8 cellular contexts compared by ENCODE assay signal in the genomic region with DNA sequence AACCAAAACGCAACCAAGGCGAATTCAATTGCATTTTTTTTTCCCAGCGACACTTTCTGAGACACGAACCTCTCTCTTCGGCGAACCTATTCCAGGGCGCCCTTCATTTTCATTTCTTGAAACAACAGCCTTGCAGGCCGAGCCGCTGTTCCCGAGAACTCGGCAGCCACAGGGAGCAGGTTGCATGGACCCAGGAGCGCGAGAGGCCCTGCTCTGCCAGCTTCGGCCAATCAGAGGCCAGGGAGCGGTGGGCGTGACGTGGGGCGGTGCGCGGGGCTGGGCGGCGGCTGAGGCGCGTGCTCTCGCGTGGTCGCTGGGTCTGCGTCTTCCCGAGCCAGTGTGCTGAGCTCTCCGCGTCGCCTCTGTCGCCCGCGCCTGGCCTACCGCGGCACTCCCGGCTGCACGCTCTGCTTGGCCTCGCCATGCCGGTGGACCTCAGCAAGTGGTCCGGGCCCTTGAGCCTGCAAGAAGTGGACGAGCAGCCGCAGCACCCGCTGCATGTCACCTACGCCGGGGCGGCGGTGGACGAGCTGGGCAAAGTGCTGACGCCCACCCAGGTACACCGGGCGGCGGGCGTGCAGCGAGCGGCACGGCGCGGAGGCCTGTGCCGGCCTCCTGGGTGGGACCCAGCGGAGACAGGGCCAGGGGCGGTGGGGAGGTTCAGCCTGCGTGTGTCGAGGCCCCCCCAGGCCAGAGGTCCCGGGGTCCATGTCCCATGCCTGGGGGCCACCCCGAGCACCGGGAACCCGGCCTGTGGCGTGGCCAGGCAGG. TPM values are rescaled to one million over a fixed set of nuclear protein-coding genes. Genes with fewer than 3 reads are reported as not detected.
DNase-seq lines count a peak whose midpoint lies in the region; ATAC-seq, FAIRE-seq and TF ChIP-seq lines count a peak whose summit lies in the region.

PEBP1 (plus strand) TSS at position 337 of the 771 bp plus-strand sequence; CDS start at position 423, 86 bp downstream.

- peak within 1 kb of the TSS; percentile 88 for H3K9ac ChIP-seq in smooth muscle cell (ENCODE audit: low read depth)

- H3K79me2 ChIP-seq in smooth muscle cell (ENCODE audit: low read depth) = peaks cover 12% of the 10 kb centered on the region

- H3K4me1 Mint-ChIP-seq in WTC11 = peaks cover 16% of the 10 kb centered on the region

- H3K27ac Mint-ChIP-seq in WTC11 = peak within 1 kb of the TSS; percentile 97

- TF ChIP-seq CTCF in AG04449 (IDR thresholded peaks at IDR 0.05; ENCODE audit: insufficient read depth, low read length, missing control alignments) (no peak), WTC11 (IDR thresholded peaks at IDR 0.05) (no peak), bronchial epithelial cell (IDR thresholded peaks at IDR 0.05; ENCODE audit: insufficient read depth, low read length, severe bottlenecking) (no peak), smooth muscle cell (IDR thresholded peaks at IDR 0.05; ENCODE audit: borderline replicate concordance, insufficient read depth, poor library complexity, severe bottlenecking) (no peak)

- no peaks in the 10 kb centered on the region for H4K20me1 ChIP-seq in smooth muscle cell (ENCODE audit: low read depth)

- no peaks in the 10 kb centered on the region for H3K9me3 Mint-ChIP-seq in WTC11

- H3K27me3 ChIP-seq in bronchial epithelial cell (ENCODE audit: control insufficient read depth, insufficient read depth, low read length) (no peaks in the 10 kb centered on the region), smooth muscle cell (ENCODE audit: low read depth) (no peaks in the 10 kb centered on the region)

- H2AFZ ChIP-seq in smooth muscle cell (ENCODE audit: low read depth) = peak within 1 kb of the TSS; percentile 92

- H3F3A ChIP-seq in smooth muscle cell (ENCODE audit: low read depth) = no peaks in the 10 kb centered on the region

- CTCF ChIA-PET in AG04449 (lab: Yijun Ruan, JAX) (interaction anchor here (1.1 to 6.1 kb wide), 8 partner anchors 15 to 261 kb away, joined by 3 to 44 read pairs (median 5); partner anchors contain the start of gene SUDS3), WTC11 (lab: Charles Lee) (interaction anchor here (1.0 to 3.2 kb wide), 8 partner anchors 15 to 286 kb away, joined by 3 to 35 read pairs (median 6); partner anchors contain the start of gene SUDS3)

- DNase-seq in AG04449 (ENCODE audit: low read depth, low spot score) = peak; percentile 42
- DNase-seq in NCI-H2196 treated with DMSO at 0.1 percent for 48 hours (lab: John Stamatoyannopoulos, UW; ENCODE audit: unreplicated experiment) = peak; percentile 79
- peak; percentile 87 for DNase-seq in WTC11 (ENCODE audit: low spot score)
- DNase-seq in bronchial epithelial cell (ENCODE audit: low read depth) = peak; percentile 76
- DNase-seq in iPS-NIHi7 (ENCODE audit: extremely low spot score) = peak; percentile 94
- DNase-seq in smooth muscle cell (lab: John Stamatoyannopoulos, UW; ENCODE audit: unreplicated experiment) = peak; percentile 82

- no peaks in the 10 kb centered on the region for H3K9me3 ChIP-seq in smooth muscle cell (replicated peaks; ENCODE audit: low read depth)

- H3K4me3 ChIP-seq in AG04449 (ENCODE audit: low read depth, low read length) (peak within 1 kb of the TSS; percentile 93), bronchial epithelial cell (ENCODE audit: low read depth, low read length) (peak within 1 kb of the TSS; percentile 94), smooth muscle cell (peak within 1 kb of the TSS; percentile 69)

- H3K4me2 ChIP-seq in smooth muscle cell = peak within 1 kb of the TSS; percentile 95

- 1% methylated on average over 64 of the region's 70 CpGs for WGBS in smooth muscle cell (ENCODE audit: low lambda C conversion rate)

- peak; percentile 99 for ATAC-seq in GM18868 (IDR thresholded peaks at IDR 0.05; ENCODE audit: unreplicated experiment)
- ATAC-seq in HG03103 (IDR thresholded peaks at IDR 0.05; ENCODE audit: low read depth, unreplicated experiment) = peak; percentile 99
- ATAC-seq in WTC11 = peak; percentile 95

- no peaks in the 10 kb centered on the region for H3K27me3 Mint-ChIP-seq in WTC11 (ENCODE audit: low read depth)

- FAIRE-seq in bronchial epithelial cell (lab: Jason Lieb, UNC) = no peak

- peak within 1 kb of the TSS; percentile 22 for H3K27ac ChIP-seq in smooth muscle cell (ENCODE audit: low read depth)

- peaks cover 29% of the 10 kb centered on the region for H3K36me3 Mint-ChIP-seq in WTC11

- no peaks in the 10 kb centered on the region for H3K4me1 ChIP-seq in smooth muscle cell (ENCODE audit: low read depth)

- POLR2A ChIA-PET in AG04449 (lab: Yijun Ruan, JAX) = interaction anchor here (0.6 to 1.7 kb wide), 7 partner anchors 11 to 240 kb away, joined by 3 to 6 read pairs (median 4); partner anchors contain the start of genes SUDS3 and VSIG10
- POLR2A ChIA-PET in WTC11 (lab: Charles Lee) = interaction anchor here (0.6 to 2.4 kb wide), 7 partner anchors 15 to 1046 kb away, joined by 3 to 12 read pairs (median 4); partner anchors contain the start of genes SUDS3 and VSIG10

- peaks cover 3% of the 10 kb centered on the region for H3K36me3 ChIP-seq in bronchial epithelial cell (ENCODE audit: control insufficient read depth, insufficient read depth, low read length)
- no peaks in the 10 kb centered on the region for H3K36me3 ChIP-seq in smooth muscle cell (ENCODE audit: low read depth)

- peak within 1 kb of the TSS; percentile 89 for H3K4me3 Mint-ChIP-seq in WTC11

TF ChIP-seq in WTC11, 78 proteins besides CTCF, POLR2A, EP300 and RAD21 (continues in another document):
- peak; percentile 76; the same call in 1 of the 2 replicates for TF ChIP-seq ZNF219 (CRISPR knock-in tag; IDR thresholded peaks at IDR 0.05; ENCODE audit: borderline replicate concordance)
- no peak for TF ChIP-seq IRF2 (CRISPR knock-in tag; IDR thresholded peaks at IDR 0.05; ENCODE audit: borderline replicate concordance, low read depth)
- TF ChIP-seq ZBTB21 (CRISPR knock-in tag; IDR thresholded peaks at IDR 0.05; ENCODE audit: borderline replicate concordance) = peak; percentile 88; the same call in 1 of the 2 replicates
- TF ChIP-seq MXD4 (CRISPR knock-in tag; IDR thresholded peaks at IDR 0.05; ENCODE audit: borderline replicate concordance) = no peak
- TF ChIP-seq GABPB1 (CRISPR knock-in tag; IDR thresholded peaks at IDR 0.05) = peak; percentile 79
- TF ChIP-seq TP53 (CRISPR knock-in tag; IDR thresholded peaks at IDR 0.05) = peak; percentile 42
- no peak for TF ChIP-seq ZSCAN18 (CRISPR knock-in tag; IDR thresholded peaks at IDR 0.05)
- peak; percentile 84; the same call in 1 of the 2 replicates for TF ChIP-seq ESRRA (CRISPR knock-in tag; IDR thresholded peaks at IDR 0.05; ENCODE audit: borderline replicate concordance)
- TF ChIP-seq NFE2L1 (CRISPR knock-in tag; IDR thresholded peaks at IDR 0.05) = peak; percentile 90
- no peak for TF ChIP-seq SOX15 (CRISPR knock-in tag; IDR thresholded peaks at IDR 0.05)
- 0 out of 2 replicates have a peak, but pooled peaks have one; percentile 37 for TF ChIP-seq ZNF121 (CRISPR knock-in tag; IDR thresholded peaks at IDR 0.05)
- no peak for TF ChIP-seq FOXJ3 (CRISPR knock-in tag; IDR thresholded peaks at IDR 0.05; ENCODE audit: borderline replicate concordance)
- TF ChIP-seq ZNF416 (CRISPR knock-in tag; IDR thresholded peaks at IDR 0.05) = no peak
- no peak; the same call in 1 of the 2 replicates for TF ChIP-seq CBFB (CRISPR knock-in tag; IDR thresholded peaks at IDR 0.05; ENCODE audit: low read depth)
- peak; percentile 17; the same call in 1 of the 2 replicates for TF ChIP-seq IRF1 (CRISPR knock-in tag; IDR thresholded peaks at IDR 0.05)
- TF ChIP-seq, protein P1, sequence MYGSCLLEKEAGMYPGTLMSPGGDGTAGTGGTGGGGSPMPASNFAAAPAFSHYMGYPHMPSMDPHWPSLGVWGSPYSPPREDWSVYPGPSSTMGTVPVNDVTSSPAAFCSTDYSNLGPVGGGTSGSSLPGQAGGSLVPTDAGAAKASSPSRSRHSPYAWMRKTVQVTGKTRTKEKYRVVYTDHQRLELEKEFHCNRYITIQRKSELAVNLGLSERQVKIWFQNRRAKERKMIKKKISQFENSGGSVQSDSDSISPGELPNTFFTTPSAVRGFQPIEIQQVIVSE (CRISPR knock-in tag; IDR thresholded peaks at IDR 0.05; ENCODE audit: borderline replicate concordance) = no peak

RNA-seq across cellular contexts. Expression of gene PEBP1, which starts in this region (rescaled TPM):
- total RNA-seq in WTC11 (2021) = 347 to 366 TPM (median 363 TPM) in 3 replicates
- 168 and 180 TPM in 2 replicates for total RNA-seq in bronchial epithelial cell
- 106 and 118 TPM in 2 replicates for total RNA-seq in smooth muscle cell
- polyA plus RNA-seq in smooth muscle cell = 193 and 199 TPM in 2 replicates

Comparison
In these comparisons a context has a peak if more than half of its experiments do, and no peak if none do; other contexts are left out.
1. Peak in every context shown above with its lines: DNase-seq, ATAC-seq, H3K4me3 ChIP-seq and H3K27ac ChIP-seq.
2. DNase-seq: peak in every context shown above with its lines; median percentile 94 in iPS-NIHi7; 87 in WTC11; 82 in smooth muscle cell; 79 in NCI-H2196 treated with DMSO at 0.1 percent for 48 hours; 76 in bronchial epithelial cell; 42 in AG04449.